26 cellular contexts compared by ENCODE assay signal in genomic region chr9:115969096-115969495, GRCh38.
DNase-seq lines count a peak whose midpoint lies in the region; ATAC-seq, FAIRE-seq and TF ChIP-seq lines count a peak whose summit lies in the region.
"Had no signal": no experiment of that assay in that cellular context is flagged by ENCODE, and none has a peak within 500 bp of the region (broad histone marks: within the 10 kb centered on the region; RNA-seq: fewer than 3 reads in every experiment).

No MANE protein-coding gene starts in this region.

- no peaks in the 10 kb centered on the region for H4K20me1 ChIP-seq in MM.1S (ENCODE audit: insufficient read depth, low read length)

- H3K27ac ChIP-seq in MM.1S (ENCODE audit: low read length): no peak overlapping the region
- H3K27ac ChIP-seq: C4-2B, KMS-11, sigmoid colon, tibial artery had no signal

- no peak overlapping the region for H2AFZ ChIP-seq in MM.1S (ENCODE audit: low read length)

- H3K36me3 ChIP-seq in MM.1S (replicated peaks; ENCODE audit: insufficient read depth, low read length) (no peaks in the 10 kb centered on the region), bronchial epithelial cell (ENCODE audit: control insufficient read depth, insufficient read depth, low read length) (no peaks in the 10 kb centered on the region)
- H3K36me3 ChIP-seq: sigmoid colon, tibial artery had no signal

- H3F3A ChIP-seq in MM.1S (ENCODE audit: insufficient read depth, low read length): no peaks in the 10 kb centered on the region

- no peaks in the 10 kb centered on the region for H3K79me2 ChIP-seq in MM.1S (ENCODE audit: low read length)

- TF ChIP-seq POLR2A in GM12892 (IDR thresholded peaks at IDR 0.05; ENCODE audit: low read depth, low read length): no peak

- H3K9ac ChIP-seq in MM.1S (ENCODE audit: low read length): no peak overlapping the region
- H3K9ac ChIP-seq: KMS-11 had no signal

- H3K9me3 ChIP-seq in MM.1S (replicated peaks; ENCODE audit: insufficient read depth, low read length): no peaks in the 10 kb centered on the region
- H3K9me3 ChIP-seq: mucosa of descending colon had no signal

- H3K27me3 ChIP-seq in MM.1S (replicated peaks; ENCODE audit: insufficient read depth, low read length) (no peaks in the 10 kb centered on the region), bronchial epithelial cell (ENCODE audit: control insufficient read depth, insufficient read depth, low read length) (no peaks in the 10 kb centered on the region)
- H3K27me3 ChIP-seq: sigmoid colon, tibial artery had no signal

- no peak for TF ChIP-seq CTCF in MM.1S (IDR thresholded peaks at IDR 0.05; ENCODE audit: low read length)
- TF ChIP-seq CTCF in bronchial epithelial cell (IDR thresholded peaks at IDR 0.05; ENCODE audit: insufficient read depth, low read length, severe bottlenecking): no peak

- FAIRE-seq in bronchial epithelial cell (lab: Jason Lieb, UNC) (no peak), GM12892 (lab: Jason Lieb, UNC) (no peak)
- FAIRE-seq: HTR-8/SVneo had no signal

- DNase-seq in H4 (ENCODE audit: low spot score): peak; percentile 20
- peak; percentile 11 for DNase-seq in MM.1S
- peak; percentile 61 for DNase-seq in bronchial epithelial cell (ENCODE audit: low read depth)
- peak; percentile 49 for DNase-seq in iris pigment epithelial cell (ENCODE audit: low read depth)
- no peak for DNase-seq in GM12892 (ENCODE audit: insufficient read length)
- no peak for DNase-seq in NCI-H1930 (lab: John Stamatoyannopoulos, UW)
- DNase-seq: activated CD4-positive, alpha-beta T cell treated with anti-CD3 and anti-CD28 coated beads, Interleukin-2, amount 50 U/mL, for 48 hours; activated CD8-positive, alpha-beta memory T cell treated with anti-CD3 and anti-CD28 coated beads, Interleukin-2, amount 50 U/mL, for 4 hours; activated naive CD4-positive, alpha-beta T cell treated with anti-CD3 and anti-CD28 coated beads, Interleukin-2, amount 50 U/mL, for 16 hours; mucosa of descending colon; NCI-H1092; NCI-H187; NCI-H2227 treated with DMSO at 0.1 percent for 48 hours; NCI-H748 treated with DMSO at 0.1 percent for 48 hours; posterior cingulate gyrus; Right ventricle myocardium superior; sigmoid colon; stimulated activated CD4-positive, alpha-beta T cell treated with anti-CD3 and anti-CD28 coated beads, Interleukin-15, amount 100 ng/mL, for 24 hours; T1000; tibial artery had no signal

- no peaks in the 10 kb centered on the region for H3K4me1 ChIP-seq in MM.1S (ENCODE audit: low read length)
- H3K4me1 ChIP-seq: sigmoid colon had no signal

- ATAC-seq in GM21717 (IDR thresholded peaks at IDR 0.05; ENCODE audit: unreplicated experiment): no peak
- ATAC-seq in GM19324 (IDR thresholded peaks at IDR 0.05; ENCODE audit: low FRiP score, unreplicated experiment): no peak
- ATAC-seq: mucosa of descending colon, WTC11 had no signal

- no peaks in the 10 kb centered on the region for H3K9me2 ChIP-seq in MM.1S (replicated peaks; ENCODE audit: insufficient read depth, low read length)

- no peak overlapping the region for H3K4me2 ChIP-seq in MM.1S (ENCODE audit: low read depth, low read length)
- H3K4me2 ChIP-seq: KMS-11 had no signal

- H3K4me3 ChIP-seq in MM.1S (ENCODE audit: low read length): no peak overlapping the region
- H3K4me3 ChIP-seq in bronchial epithelial cell (ENCODE audit: low read depth, low read length): no peak overlapping the region
- H3K4me3 ChIP-seq: mucosa of descending colon, sigmoid colon, tibial artery had no signal

Comparison
In these comparisons a context has a peak if more than half of its experiments do, and no peak if none do; other contexts are left out.
1. DNase-seq: peak in H4 (single experiment), MM.1S (single experiment), bronchial epithelial cell (single experiment) and iris pigment epithelial cell (single experiment); none in GM12892 (single experiment) and NCI-H1930 (0 of 2).